In the genomic region with DNA sequence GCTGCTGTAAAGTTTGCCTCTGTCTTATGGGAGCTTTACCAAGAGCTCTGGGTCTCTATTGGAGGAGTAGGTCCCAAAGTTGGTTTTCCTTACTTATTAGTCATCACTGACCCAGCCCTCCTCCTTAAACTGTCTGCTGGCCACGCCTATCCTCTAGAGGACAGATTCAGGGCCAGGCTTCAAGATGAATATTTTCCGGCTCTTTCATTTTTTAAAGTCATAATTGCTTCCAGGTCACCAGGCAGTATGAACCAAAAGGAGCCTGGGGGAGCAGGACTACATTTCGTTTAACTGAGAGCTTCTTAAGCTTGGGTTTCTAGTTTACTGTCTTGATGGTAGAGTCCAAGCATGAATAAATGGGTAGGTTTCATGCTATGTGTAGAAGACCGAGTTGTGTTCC, we compare ENCODE assay signal across 2 cellular contexts.
TF ChIP-seq lines count a peak whose summit lies in the region.

No MANE protein-coding gene starts in this region.

TF ChIP-seq in IMR-90, 13 proteins besides CTCF, POLR2A, EP300 and RAD21:
- no peak for TF ChIP-seq FOS (IDR thresholded peaks at IDR 0.05; ENCODE audit: low read depth, low read length)
- no peak for TF ChIP-seq CEBPB (IDR thresholded peaks at IDR 0.05; ENCODE audit: low read depth, low read length)
- no peak for TF ChIP-seq MAFK (IDR thresholded peaks at IDR 0.05; ENCODE audit: low read depth, low read length)
- TF ChIP-seq MAZ (IDR thresholded peaks at IDR 0.05; ENCODE audit: borderline replicate concordance, low read depth, low read length) = no peak
- TF ChIP-seq BHLHE40 (IDR thresholded peaks at IDR 0.05; ENCODE audit: low read depth, low read length) = no peak
- no peak for TF ChIP-seq CHD1 (IDR thresholded peaks at IDR 0.05; ENCODE audit: low read depth, low read length)
- TF ChIP-seq RFX5 (IDR thresholded peaks at IDR 0.05; ENCODE audit: low read depth, low read length) = no peak
- no peak for TF ChIP-seq NFE2L2 (IDR thresholded peaks at IDR 0.05; ENCODE audit: low read depth, low read length)
- TF ChIP-seq, protein P1, sequence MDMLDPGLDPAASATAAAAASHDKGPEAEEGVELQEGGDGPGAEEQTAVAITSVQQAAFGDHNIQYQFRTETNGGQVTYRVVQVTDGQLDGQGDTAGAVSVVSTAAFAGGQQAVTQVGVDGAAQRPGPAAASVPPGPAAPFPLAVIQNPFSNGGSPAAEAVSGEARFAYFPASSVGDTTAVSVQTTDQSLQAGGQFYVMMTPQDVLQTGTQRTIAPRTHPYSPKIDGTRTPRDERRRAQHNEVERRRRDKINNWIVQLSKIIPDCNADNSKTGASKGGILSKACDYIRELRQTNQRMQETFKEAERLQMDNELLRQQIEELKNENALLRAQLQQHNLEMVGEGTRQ (IDR thresholded peaks at IDR 0.05; ENCODE audit: low read depth, low read length) = no peak
- no peak for TF ChIP-seq MXI1 (IDR thresholded peaks at IDR 0.05; ENCODE audit: borderline replicate concordance, low read depth, low read length)

TF ChIP-seq in WTC11, 78 proteins besides CTCF, POLR2A, EP300 and RAD21:
- TF ChIP-seq ESRRA (CRISPR knock-in tag; IDR thresholded peaks at IDR 0.05; ENCODE audit: borderline replicate concordance) = no peak
- no peak for TF ChIP-seq TCF7 (CRISPR knock-in tag; IDR thresholded peaks at IDR 0.05; ENCODE audit: low read depth)
- TF ChIP-seq SMAD3 (CRISPR knock-in tag; IDR thresholded peaks at IDR 0.05; ENCODE audit: borderline replicate concordance) = no peak
- TF ChIP-seq, protein P2, sequence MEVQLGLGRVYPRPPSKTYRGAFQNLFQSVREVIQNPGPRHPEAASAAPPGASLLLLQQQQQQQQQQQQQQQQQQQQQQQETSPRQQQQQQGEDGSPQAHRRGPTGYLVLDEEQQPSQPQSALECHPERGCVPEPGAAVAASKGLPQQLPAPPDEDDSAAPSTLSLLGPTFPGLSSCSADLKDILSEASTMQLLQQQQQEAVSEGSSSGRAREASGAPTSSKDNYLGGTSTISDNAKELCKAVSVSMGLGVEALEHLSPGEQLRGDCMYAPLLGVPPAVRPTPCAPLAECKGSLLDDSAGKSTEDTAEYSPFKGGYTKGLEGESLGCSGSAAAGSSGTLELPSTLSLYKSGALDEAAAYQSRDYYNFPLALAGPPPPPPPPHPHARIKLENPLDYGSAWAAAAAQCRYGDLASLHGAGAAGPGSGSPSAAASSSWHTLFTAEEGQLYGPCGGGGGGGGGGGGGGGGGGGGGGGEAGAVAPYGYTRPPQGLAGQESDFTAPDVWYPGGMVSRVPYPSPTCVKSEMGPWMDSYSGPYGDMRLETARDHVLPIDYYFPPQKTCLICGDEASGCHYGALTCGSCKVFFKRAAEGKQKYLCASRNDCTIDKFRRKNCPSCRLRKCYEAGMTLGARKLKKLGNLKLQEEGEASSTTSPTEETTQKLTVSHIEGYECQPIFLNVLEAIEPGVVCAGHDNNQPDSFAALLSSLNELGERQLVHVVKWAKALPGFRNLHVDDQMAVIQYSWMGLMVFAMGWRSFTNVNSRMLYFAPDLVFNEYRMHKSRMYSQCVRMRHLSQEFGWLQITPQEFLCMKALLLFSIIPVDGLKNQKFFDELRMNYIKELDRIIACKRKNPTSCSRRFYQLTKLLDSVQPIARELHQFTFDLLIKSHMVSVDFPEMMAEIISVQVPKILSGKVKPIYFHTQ (CRISPR knock-in tag; IDR thresholded peaks at IDR 0.05) = no peak
- TF ChIP-seq ATF1 (CRISPR knock-in tag; IDR thresholded peaks at IDR 0.05) = no peak
- no peak for TF ChIP-seq RORB (CRISPR knock-in tag; IDR thresholded peaks at IDR 0.05)
- TF ChIP-seq, protein P3, sequence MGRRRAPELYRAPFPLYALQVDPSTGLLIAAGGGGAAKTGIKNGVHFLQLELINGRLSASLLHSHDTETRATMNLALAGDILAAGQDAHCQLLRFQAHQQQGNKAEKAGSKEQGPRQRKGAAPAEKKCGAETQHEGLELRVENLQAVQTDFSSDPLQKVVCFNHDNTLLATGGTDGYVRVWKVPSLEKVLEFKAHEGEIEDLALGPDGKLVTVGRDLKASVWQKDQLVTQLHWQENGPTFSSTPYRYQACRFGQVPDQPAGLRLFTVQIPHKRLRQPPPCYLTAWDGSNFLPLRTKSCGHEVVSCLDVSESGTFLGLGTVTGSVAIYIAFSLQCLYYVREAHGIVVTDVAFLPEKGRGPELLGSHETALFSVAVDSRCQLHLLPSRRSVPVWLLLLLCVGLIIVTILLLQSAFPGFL (CRISPR knock-in tag; IDR thresholded peaks at IDR 0.05; ENCODE audit: borderline replicate concordance) = no peak
- TF ChIP-seq, protein P4, sequence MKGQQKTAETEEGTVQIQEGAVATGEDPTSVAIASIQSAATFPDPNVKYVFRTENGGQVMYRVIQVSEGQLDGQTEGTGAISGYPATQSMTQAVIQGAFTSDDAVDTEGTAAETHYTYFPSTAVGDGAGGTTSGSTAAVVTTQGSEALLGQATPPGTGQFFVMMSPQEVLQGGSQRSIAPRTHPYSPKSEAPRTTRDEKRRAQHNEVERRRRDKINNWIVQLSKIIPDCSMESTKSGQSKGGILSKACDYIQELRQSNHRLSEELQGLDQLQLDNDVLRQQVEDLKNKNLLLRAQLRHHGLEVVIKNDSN (CRISPR knock-in tag; IDR thresholded peaks at IDR 0.05) = no peak
- no peak for TF ChIP-seq HMGA2 (CRISPR knock-in tag; IDR thresholded peaks at IDR 0.05)
- TF ChIP-seq ZBTB21 (CRISPR knock-in tag; IDR thresholded peaks at IDR 0.05; ENCODE audit: borderline replicate concordance) = no peak
